Comparison of ENCODE assay signal across 8 cellular contexts in the genomic region with DNA sequence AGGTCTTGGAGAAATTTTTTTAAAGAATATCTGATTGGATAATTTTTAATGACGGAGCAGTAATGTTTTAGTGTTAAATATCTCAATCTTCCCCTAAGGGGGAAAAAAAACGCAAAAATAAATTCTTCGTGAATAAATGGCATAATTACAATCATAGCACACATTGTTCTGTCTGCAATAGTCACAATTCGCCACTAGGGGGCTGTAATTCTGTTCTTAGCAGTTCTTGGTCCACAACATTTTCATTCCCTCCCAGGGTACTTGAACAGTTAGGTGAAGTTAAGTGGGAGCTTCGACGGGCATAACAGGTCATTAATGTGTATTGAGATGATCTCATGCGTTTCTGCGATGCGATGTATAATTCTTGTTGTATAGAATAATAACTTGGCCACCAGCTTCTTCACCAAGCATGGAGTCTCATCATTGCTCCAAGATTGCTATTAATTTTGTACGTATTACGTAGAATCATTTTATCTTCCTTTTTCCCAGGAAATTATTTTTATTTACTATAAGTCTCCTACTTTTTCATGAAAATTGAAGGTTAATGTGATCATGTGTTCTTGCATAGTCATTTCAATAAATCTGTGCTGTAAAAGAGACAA. TPM values are rescaled to one million over a fixed set of nuclear protein-coding genes. Genes with fewer than 3 reads are reported as not detected.
DNase-seq lines count a peak whose midpoint lies in the region; ATAC-seq and TF ChIP-seq lines count a peak whose summit lies in the region.

No MANE protein-coding gene starts in this region.

- no peaks in the 10 kb centered on the region for H3K79me1 ChIP-seq in neuronal stem cell (ENCODE audit: low read depth, low read length)

- intact Hi-C loops in Panc1 (cut with micrococcal nuclease; ENCODE audit: unreplicated experiment), result loop anchor here (5.0 kb wide), 1 partner anchor 346 kb away; no protein-coding TSS in a partner anchor

- no peak overlapping the region for H2AFZ ChIP-seq in neuronal stem cell (ENCODE audit: low read length)

- H3K9ac ChIP-seq in neuronal stem cell (ENCODE audit: low read depth, low read length, poor library complexity), result no peak overlapping the region

- H3K18ac ChIP-seq in neuronal stem cell (ENCODE audit: low read length), result no peak overlapping the region

- no CpG with 5 or more reads among the region's 11 CpGs for WGBS in neuronal stem cell (ENCODE audit: extremely low coverage in 2 of 2, insufficient read length in 2 of 2, insufficient replicate concordance in 1 of 2), 2 donors

- peak; percentile 80 for TF ChIP-seq CTCF in Panc1 (IDR thresholded peaks at IDR 0.05)

- H2BK5ac ChIP-seq in neuronal stem cell (ENCODE audit: low read length), result no peak overlapping the region

- H2AK5ac ChIP-seq in neuronal stem cell (ENCODE audit: low read depth, low read length), result no peak overlapping the region

- CTCF ChIA-PET in Panc1 (lab: Charles Lee), result no interaction called here

- H2BK120ac ChIP-seq in neuronal stem cell (ENCODE audit: low read depth, low read length), result no peak overlapping the region

- DNase-seq in DMS 273 (lab: John Stamatoyannopoulos, UW; ENCODE audit: unreplicated experiment) (peak; percentile 75), DMS 273 treated with DMSO at 0.1 percent for 48 hours (lab: John Stamatoyannopoulos, UW) (no peak), Panc1 (ENCODE audit: low read depth, low spot score) (peak; percentile 28), epidermal melanocyte (ENCODE audit: insufficient read length, low spot score) (peak; percentile 15), neuronal stem cell (ENCODE audit: low spot score) (peak; percentile 8)

- no peak overlapping the region for H3K23ac ChIP-seq in neuronal stem cell (ENCODE audit: low read depth, low read length, poor library complexity)

- POLR2A ChIA-PET in Panc1 (lab: Charles Lee), result no interaction called here

- no peaks in the 10 kb centered on the region for H3K36me3 ChIP-seq in Panc1 (ENCODE audit: control insufficient read depth, insufficient read depth, low read length)
- no peaks in the 10 kb centered on the region for H3K36me3 ChIP-seq in neuronal stem cell (replicated peaks in 1 of 2; ENCODE audit: control insufficient read depth in 2 of 2, insufficient read depth in 2 of 2, low read length in 2 of 2)

- no peak overlapping the region for H3K4me2 ChIP-seq in neuronal stem cell (ENCODE audit: insufficient read depth, low read length, poor library complexity, severe bottlenecking)

- H4K8ac ChIP-seq in neuronal stem cell (ENCODE audit: low read depth, low read length), result no peak overlapping the region

- peak; percentile 80 for ATAC-seq in GM18511 (IDR thresholded peaks at IDR 0.05; ENCODE audit: unreplicated experiment)
- ATAC-seq in HG03342 (IDR thresholded peaks at IDR 0.05; ENCODE audit: unreplicated experiment), result peak; percentile 97
- peak; percentile 65; the same call in 1 of the 2 replicates for ATAC-seq in Panc1
- no peak for ATAC-seq in HG02610 (IDR thresholded peaks at IDR 0.05; ENCODE audit: unreplicated experiment)

- H3K27ac ChIP-seq in Panc1 (ENCODE audit: low read length) (no peak overlapping the region), neuronal stem cell (replicated peaks; ENCODE audit: low read length) (no peak overlapping the region)

- H3K27me3 ChIP-seq in Panc1 (ENCODE audit: control insufficient read depth, insufficient read depth, low read length) (no peaks in the 10 kb centered on the region), neuronal stem cell (ENCODE audit: control insufficient read depth in 3 of 3, insufficient read depth in 3 of 3, low read depth in 1 of 3, low read length in 3 of 3) (no peaks in the 10 kb centered on the region)

- H3K9me3 ChIP-seq in Panc1 (ENCODE audit: control insufficient read depth, insufficient read depth, low read depth, low read length) (no peaks in the 10 kb centered on the region), neuronal stem cell (replicated peaks in 1 of 2; ENCODE audit: control insufficient read depth in 2 of 2, insufficient read depth in 1 of 2, low read depth in 1 of 2, low read length in 2 of 2) (no peaks in the 10 kb centered on the region)

- BruUV-seq in Panc1 (replicated peaks; lab: Mats Ljungman, UMichigan), result no TSS peak

- H3K4ac ChIP-seq in neuronal stem cell (ENCODE audit: low read length), result no peak overlapping the region

- H3K4me3 ChIP-seq in Panc1 (ENCODE audit: low read depth in 2 of 2, low read length in 2 of 2) (no peak overlapping the region), neuronal stem cell (ENCODE audit: low read length in 2 of 2) (no peak overlapping the region)

- no peak overlapping the region for H3K14ac ChIP-seq in neuronal stem cell (ENCODE audit: low read length)

- no peak overlapping the region for H2BK15ac ChIP-seq in neuronal stem cell (ENCODE audit: low read length)

- in situ Hi-C loops in Panc1 (cut with HindIII; ENCODE audit: low pct_unique_long_range_greater_than_20kb, low sequenced_read_pairs), result no loop called here

- no peak overlapping the region for H2BK12ac ChIP-seq in neuronal stem cell (ENCODE audit: low read length)

- H3K4me1 ChIP-seq in Panc1 (ENCODE audit: control insufficient read depth, insufficient read depth, low read length) (no peaks in the 10 kb centered on the region), neuronal stem cell (ENCODE audit: control insufficient read depth in 2 of 2, insufficient read depth in 1 of 2, low read depth in 1 of 2, low read length in 2 of 2) (no peaks in the 10 kb centered on the region)

- H4K91ac ChIP-seq in neuronal stem cell (ENCODE audit: low read depth, low read length, poor library complexity), result no peak overlapping the region

RNA-seq across cellular contexts. Expression of a gene that starts 27.2 kb away (rescaled TPM):
- total RNA-seq in Panc1 (2021; ENCODE audit: unreplicated experiment), result not detected
- polyA plus RNA-seq in Panc1 (2012; ENCODE audit: insufficient read length), result not detected
- polyA plus RNA-seq in neuronal stem cell (2013, experiment 1 of 2), result 1.5 TPM
- 1.4 TPM for polyA plus RNA-seq in neuronal stem cell (2013, experiment 2 of 2)
